ENCODE assay signal across 8 cellular contexts in the genomic region with DNA sequence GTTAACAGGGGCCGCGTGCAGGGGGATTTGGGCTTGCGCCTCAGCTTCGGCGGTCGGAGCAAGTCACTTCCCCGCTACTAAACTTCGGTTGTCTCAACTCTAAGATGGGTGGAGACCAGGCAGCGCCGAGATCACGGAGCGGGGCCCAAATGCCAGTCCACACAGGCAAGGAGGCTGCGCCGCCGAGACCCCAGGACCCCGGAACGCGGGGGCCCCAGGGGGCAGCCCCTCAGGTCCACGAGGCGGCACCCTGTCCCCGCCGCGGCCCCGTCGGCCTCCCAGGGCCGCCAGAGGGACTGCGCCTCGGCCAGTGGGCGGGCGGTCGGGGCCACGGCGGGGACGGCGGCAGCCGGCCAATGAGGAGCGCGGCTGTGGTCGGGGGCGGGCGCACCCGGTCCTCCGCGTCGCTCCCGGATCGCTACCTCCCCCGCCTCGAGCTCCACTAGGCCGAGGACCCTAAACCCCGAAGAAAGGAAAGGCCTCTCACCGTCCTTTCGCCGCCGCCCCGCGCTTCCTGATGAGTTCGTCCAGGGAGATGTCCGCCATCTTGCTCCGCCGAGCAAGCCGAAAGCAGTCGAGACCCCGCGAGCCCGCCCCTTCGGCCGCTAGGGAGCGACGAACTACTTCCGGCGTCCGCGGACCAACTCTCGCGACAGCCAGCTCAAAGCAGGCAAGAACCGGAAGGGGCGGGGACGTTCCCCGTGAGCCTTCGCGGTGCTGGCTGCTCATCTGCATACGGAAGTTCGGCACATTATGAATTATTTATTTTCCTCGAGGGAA. TPM values are rescaled to one million over a fixed set of nuclear protein-coding genes. Genes with fewer than 3 reads are reported as not detected.
A peak's percentile ranks its signal among the peaks of the same experiment; 100 is the strongest.
DNase-seq lines count a peak whose midpoint lies in the region; TF ChIP-seq lines count a peak whose summit lies in the region.

A gene with protein sequence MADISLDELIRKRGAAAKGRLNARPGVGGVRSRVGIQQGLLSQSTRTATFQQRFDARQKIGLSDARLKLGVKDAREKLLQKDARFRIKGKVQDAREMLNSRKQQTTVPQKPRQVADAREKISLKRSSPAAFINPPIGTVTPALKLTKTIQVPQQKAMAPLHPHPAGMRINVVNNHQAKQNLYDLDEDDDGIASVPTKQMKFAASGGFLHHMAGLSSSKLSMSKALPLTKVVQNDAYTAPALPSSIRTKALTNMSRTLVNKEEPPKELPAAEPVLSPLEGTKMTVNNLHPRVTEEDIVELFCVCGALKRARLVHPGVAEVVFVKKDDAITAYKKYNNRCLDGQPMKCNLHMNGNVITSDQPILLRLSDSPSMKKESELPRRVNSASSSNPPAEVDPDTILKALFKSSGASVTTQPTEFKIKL (minus strand): TSS at position 572 of the 780 bp plus-strand sequence. CDS start 26 bp downstream, at position 546.

- H3K4me1 ChIP-seq in MM.1S (ENCODE audit: low read length) (peaks cover 8% of the 10 kb centered on the region), stomach smooth muscle (ENCODE audit: control insufficient read depth, insufficient read depth, low read length) (peaks cover 43% of the 10 kb centered on the region)

- H3K9me3 Mint-ChIP-seq in neural crest cell, result no peaks in the 10 kb centered on the region

- H3K4me3 ChIP-seq in MM.1S (ENCODE audit: low read length) (peak within 1 kb of the TSS; percentile 94), fibroblast of villous mesenchyme (ENCODE audit: low read depth, low read length) (peak within 1 kb of the TSS; percentile 86), stomach smooth muscle (ENCODE audit: low read length in 2 of 2) (peak within 1 kb of the TSS; percentile 86 to 99)

- H3F3A ChIP-seq in MM.1S (ENCODE audit: insufficient read depth, low read length), result peaks cover 16% of the 10 kb centered on the region

- H3K9ac ChIP-seq in MM.1S (ENCODE audit: low read length), result peak within 1 kb of the TSS; percentile 77
- peak within 1 kb of the TSS; percentile 90 to 97 for H3K9ac ChIP-seq in stomach smooth muscle (ENCODE audit: low read length in 2 of 2)

- peaks cover 48% of the 10 kb centered on the region for H3K79me2 ChIP-seq in MM.1S (ENCODE audit: low read length)

- H3K27ac ChIP-seq in MM.1S (ENCODE audit: low read length) (peak within 1 kb of the TSS; percentile 92), stomach smooth muscle (ENCODE audit: low read length) (peak within 1 kb of the TSS; percentile 98)

- H3K36me3 Mint-ChIP-seq in neural crest cell (ENCODE audit: low read depth), result peaks cover 7% of the 10 kb centered on the region

- peaks cover 57% of the 10 kb centered on the region for H3K4me1 Mint-ChIP-seq in neural crest cell

- H3K4me2 ChIP-seq in MM.1S (ENCODE audit: low read depth, low read length), result peak within 1 kb of the TSS; percentile 80

- H3K9me2 ChIP-seq in MM.1S (replicated peaks; ENCODE audit: insufficient read depth, low read length), result no peaks in the 10 kb centered on the region

- H2AFZ ChIP-seq in MM.1S (ENCODE audit: low read length), result peak within 1 kb of the TSS; percentile 36

- H3K27me3 Mint-ChIP-seq in neural crest cell (ENCODE audit: low read depth), result peaks cover 11% of the 10 kb centered on the region

- peaks cover 18% of the 10 kb centered on the region for H4K20me1 ChIP-seq in MM.1S (ENCODE audit: insufficient read depth, low read length)

- H3K36me3 ChIP-seq in MM.1S (replicated peaks; ENCODE audit: insufficient read depth, low read length) (no peaks in the 10 kb centered on the region; the same call in 1 of the 2 replicates), stomach smooth muscle (ENCODE audit: control insufficient read depth in 2 of 2, insufficient read depth in 2 of 2, low read length in 2 of 2) (peaks cover 3 to 10% of the 10 kb centered on the region in 2 donors)

- DNase-seq in GF-D8 (lab: John Stamatoyannopoulos, UW) (peak; percentile 88), HCEC 1CT (peak; percentile 97), MM.1S (peak; percentile 98), SIG-M5 (lab: John Stamatoyannopoulos, UW) (peak; percentile 69), activated gamma-delta T cell (lab: John Stamatoyannopoulos, UW) (peak; percentile 97), fibroblast of villous mesenchyme (ENCODE audit: low read depth) (peak; percentile 99), neural crest cell (ENCODE audit: low read depth, low spot score) (peak; percentile 97)

- peak within 1 kb of the TSS; percentile 100 for H3K27ac Mint-ChIP-seq in neural crest cell (ENCODE audit: unreplicated experiment)

- H3K27me3 ChIP-seq in MM.1S (replicated peaks; ENCODE audit: insufficient read depth, low read length), result no peaks in the 10 kb centered on the region
- no peaks in the 10 kb centered on the region for H3K27me3 ChIP-seq in stomach smooth muscle (ENCODE audit: control insufficient read depth in 1 of 2, insufficient read depth in 2 of 2, low read length in 2 of 2)

- TF ChIP-seq CTCF in MM.1S (IDR thresholded peaks at IDR 0.05; ENCODE audit: low read length), result peak; percentile 16; the same call in 1 of the 2 replicates
- no peak for TF ChIP-seq CTCF in fibroblast of villous mesenchyme (IDR thresholded peaks at IDR 0.05; ENCODE audit: insufficient read depth, low read depth, low read length)
- peak; percentile 39 for TF ChIP-seq CTCF in neural crest cell (conservative IDR thresholded peaks at IDR 0.05)

- peak within 1 kb of the TSS; percentile 96 for H3K4me3 Mint-ChIP-seq in neural crest cell

- H3K9me3 ChIP-seq in MM.1S (replicated peaks; ENCODE audit: insufficient read depth, low read length), result no peaks in the 10 kb centered on the region
- H3K9me3 ChIP-seq in stomach smooth muscle (ENCODE audit: control insufficient read depth in 2 of 2, low read length in 2 of 2), result no peaks in the 10 kb centered on the region

RNA-seq across cellular contexts. Expression of the gene that starts here (rescaled TPM):
- 22.5 and 26.3 TPM in 2 replicates for total RNA-seq in fibroblast of villous mesenchyme
- total RNA-seq in neural crest cell, result 110 and 114 TPM in 2 replicates

Comparison
In these comparisons a context has a peak if more than half of its experiments do, and no peak if none do; other contexts are left out.
1. Peak in every context shown above with its lines: DNase-seq, H3K4me3 ChIP-seq and H3K27ac ChIP-seq.